8 cellular contexts compared by ENCODE assay signal in the genomic region with DNA sequence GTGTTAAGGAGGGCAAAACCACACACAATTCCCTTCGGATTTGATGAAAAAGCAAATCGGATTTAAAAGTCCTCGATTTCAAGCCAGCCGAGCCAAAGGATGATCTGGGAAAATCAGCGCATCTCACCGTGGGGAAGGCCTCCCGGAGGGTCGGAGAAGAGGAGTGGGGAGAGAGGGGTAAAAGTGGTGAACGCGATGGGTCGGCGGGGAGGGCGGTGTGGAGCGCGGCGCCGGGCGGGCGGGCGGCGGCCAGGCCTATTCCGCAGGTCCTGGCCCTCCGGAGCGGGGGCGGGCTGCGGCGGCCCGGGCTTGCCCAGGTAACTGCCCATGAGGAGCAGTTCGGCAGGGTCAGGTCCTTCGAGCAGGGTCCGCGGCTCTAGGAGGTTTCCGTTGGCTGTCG. TPM values are rescaled to one million over a fixed set of nuclear protein-coding genes. Genes with fewer than 3 reads are reported as not detected.
DNase-seq lines count a peak whose midpoint lies in the region; ATAC-seq, FAIRE-seq and TF ChIP-seq lines count a peak whose summit lies in the region.
"Not testable (repeated sequence)": the region's sequence is repeated elsewhere in the genome, so short reads cannot be mapped to it uniquely, and the experiment has no call there.

No MANE protein-coding gene starts in this region.

- not testable (repeated sequence) for H3K9me3 Mint-ChIP-seq in activated CD8-positive, alpha-beta T cell treated with anti-CD3 and anti-CD28 coated beads, Interleukin-2, amount 10 ng/mL, durations not matched to agents 7 days and 5 days (ENCODE audit: insufficient read depth); progenitor cell of endocrine pancreas (ENCODE audit: low read depth)

- not testable (repeated sequence) for H3K36me3 Mint-ChIP-seq in activated CD8-positive, alpha-beta T cell treated with anti-CD3 and anti-CD28 coated beads, Interleukin-2, amount 10 ng/mL, durations not matched to agents 7 days and 5 days (ENCODE audit: low read depth); progenitor cell of endocrine pancreas (ENCODE audit: insufficient read depth)

- H3K27me3 ChIP-seq in iPS-20b (ENCODE audit: insufficient read depth, low read length), result not testable (repeated sequence)

- peak overlapping the region; percentile 70; the same call in 1 of the 2 replicates for H3K9ac ChIP-seq in iPS-20b (ENCODE audit: low read depth, low read length)

- DNase-seq in A549 (ENCODE audit: low read depth in 1 of 2, low spot score in 1 of 2), result peak in 1 of 2 experiments; percentile 1
- DNase-seq in NCI-H345 (lab: John Stamatoyannopoulos, UW), result peak; percentile 1
- DNase-seq in activated CD8-positive, alpha-beta T cell treated with anti-CD3 and anti-CD28 coated beads, Interleukin-2, amount 10 ng/mL, durations not matched to agents 7 days and 5 days, result peak; percentile 35
- DNase-seq in dermis blood vessel endothelial cell, result peak; percentile 15
- DNase-seq in progenitor cell of endocrine pancreas (ENCODE audit: low spot score, unreplicated experiment), result not testable (repeated sequence)

- POLR2A ChIA-PET in A549 (lab: Yijun Ruan, JAX); activated CD8-positive, alpha-beta T cell treated with anti-CD3 and anti-CD28 coated beads, Interleukin-2, amount 10 ng/mL, durations not matched to agents 7 days and 5 days (lab: Charles Lee): not testable (repeated sequence)

- FAIRE-seq in A549 (lab: Jason Lieb, UNC), result not testable (repeated sequence)

- not testable (repeated sequence) for TF ChIP-seq RAD21 in A549 (conservative IDR thresholded peaks at IDR 0.05 in 1 of 2, IDR thresholded peaks at IDR 0.05 in 1 of 2)

- H3K4me1 ChIP-seq in A549; iPS-20b (ENCODE audit: insufficient read depth, low read length): not testable (repeated sequence)

- 0% methylated on average over 13 of the region's 34 CpGs for WGBS in A549 (ENCODE audit: missing lambda C conversion rate)

- H3K36me3 ChIP-seq in iPS-20b (ENCODE audit: insufficient read depth, low read depth, low read length), result not testable (repeated sequence)

- H3K4me1 Mint-ChIP-seq in activated CD8-positive, alpha-beta T cell treated with anti-CD3 and anti-CD28 coated beads, Interleukin-2, amount 10 ng/mL, durations not matched to agents 7 days and 5 days (ENCODE audit: low read depth); progenitor cell of endocrine pancreas (ENCODE audit: low read depth): not testable (repeated sequence)

- H3K4me3 ChIP-seq in A549 (peak overlapping the region; percentile 48), iPS-20b (ENCODE audit: low read length) (peak overlapping the region; percentile 69)

- not testable (repeated sequence) for H3K27me3 Mint-ChIP-seq in activated CD8-positive, alpha-beta T cell treated with anti-CD3 and anti-CD28 coated beads, Interleukin-2, amount 10 ng/mL, durations not matched to agents 7 days and 5 days (ENCODE audit: low read depth); progenitor cell of endocrine pancreas

- H3K27ac ChIP-seq in A549, result peak overlapping the region; percentile 64 to 92; a peak in 5 of 6 replicates
- not testable (repeated sequence) for H3K27ac ChIP-seq in iPS-20b (ENCODE audit: low read length)

- H3K4me2 ChIP-seq in A549, result peak overlapping the region; percentile 71

- TF ChIP-seq EP300 in A549 (IDR thresholded peaks at IDR 0.05), result not testable (repeated sequence)

- not testable (repeated sequence) for H3K9me3 ChIP-seq in A549; iPS-20b (ENCODE audit: insufficient read depth, low read depth, low read length)

- not testable (repeated sequence) for TF ChIP-seq POLR2A in A549 (IDR thresholded peaks at IDR 0.05; ENCODE audit: low read length)

- ATAC-seq in A549 (peak; percentile 71 to 77), GM19351 (IDR thresholded peaks at IDR 0.05; ENCODE audit: unreplicated experiment) (peak; percentile 54), HG03025 (IDR thresholded peaks at IDR 0.05; ENCODE audit: low FRiP score, unreplicated experiment) (peak; percentile 48)
- ATAC-seq in activated CD8-positive, alpha-beta T cell treated with anti-CD3 and anti-CD28 coated beads, Interleukin-2, amount 10 ng/mL, durations not matched to agents 7 days and 5 days, result peak; percentile 61

- peak overlapping the region; percentile 84 for H3K4me3 Mint-ChIP-seq in activated CD8-positive, alpha-beta T cell treated with anti-CD3 and anti-CD28 coated beads, Interleukin-2, amount 10 ng/mL, durations not matched to agents 7 days and 5 days
- peak overlapping the region; percentile 90 for H3K4me3 Mint-ChIP-seq in progenitor cell of endocrine pancreas (ENCODE audit: low read depth)

- CTCF ChIA-PET in A549 (lab: Yijun Ruan, JAX); activated CD8-positive, alpha-beta T cell treated with anti-CD3 and anti-CD28 coated beads, Interleukin-2, amount 10 ng/mL, durations not matched to agents 7 days and 5 days (lab: Charles Lee): not testable (repeated sequence)

- H3K27ac Mint-ChIP-seq in activated CD8-positive, alpha-beta T cell treated with anti-CD3 and anti-CD28 coated beads, Interleukin-2, amount 10 ng/mL, durations not matched to agents 7 days and 5 days, result peak overlapping the region; percentile 90
- peak overlapping the region; percentile 99 for H3K27ac Mint-ChIP-seq in progenitor cell of endocrine pancreas

- not testable (repeated sequence) for TF ChIP-seq CTCF in A549 (IDR thresholded peaks at IDR 0.05); progenitor cell of endocrine pancreas (IDR thresholded peaks at IDR 0.05; ENCODE audit: unreplicated experiment)

RNA-seq across cellular contexts. Expression of a gene that starts 0.5 kb away (rescaled TPM):
- polyA plus RNA-seq in A549 (2011; rRNA removed) (10.6 and 14.7 TPM in 2 replicates), A549 (2017; fragmentation: RNase III; extraction: RNeasy Plus Mini Kit Qiagen cat#74134 plus additional on column Dnase treatment) (17.4 to 18.6 TPM (median 17.6 TPM) in 3 replicates)
- polyA plus RNA-seq in A549 (2012; cell fraction: cytosol; rRNA removed), result 8.1 and 9.5 TPM in 2 replicates
- polyA plus RNA-seq in A549 (2012; cell fraction: nucleus; rRNA removed), result 7.8 and 9.1 TPM in 2 replicates
- polyA minus RNA-seq in A549 (2011; rRNA and poly(A)+ RNA removed), result 23.0 and 26.2 TPM in 2 replicates
- total RNA-seq in activated CD8-positive, alpha-beta T cell treated with anti-CD3 and anti-CD28 coated beads, Interleukin-2, amount 10 ng/mL, durations not matched to agents 7 days and 5 days, result 10 to 100 TPM; 16.5 to 17.7 TPM
- total RNA-seq in dermis blood vessel endothelial cell (1.0 and 3.4 TPM in 2 replicates), progenitor cell of endocrine pancreas (10.9 and 11.9 TPM in 2 replicates)
